Comparison of ENCODE assay signal across 19 cellular contexts in genomic region chr15:37425541-37425940, GRCh38.
DNase-seq lines count a peak whose midpoint lies in the region; ATAC-seq and TF ChIP-seq lines count a peak whose summit lies in the region.
"Had no signal": no experiment of that assay in that cellular context is flagged by ENCODE, and none has a peak within 500 bp of the region (broad histone marks: within the 10 kb centered on the region; RNA-seq: fewer than 3 reads in every experiment).

No MANE protein-coding gene starts in this region.

- H3K4me3 ChIP-seq in CD8-positive, alpha-beta T cell (ENCODE audit: low read depth, low read length), result no peak overlapping the region

- H3K36me3 ChIP-seq in CD8-positive, alpha-beta T cell (ENCODE audit: insufficient read depth, low read length), result no peaks in the 10 kb centered on the region

- no peak overlapping the region for H3K27ac ChIP-seq in foreskin keratinocyte
- H3K27ac ChIP-seq in CD8-positive, alpha-beta T cell (ENCODE audit: low read depth, low read length), result no peak overlapping the region

- ATAC-seq in SK-N-SH treated with all-trans-retinoic acid at 6 μM for 48 hours (peak; percentile 89), foreskin keratinocyte (peak; percentile 83), Right ventricle myocardium inferior (no peak)
- ATAC-seq in CD8-positive, alpha-beta T cell, result no peak

- no peak overlapping the region for H3K4me3 Mint-ChIP-seq in CD8-positive, alpha-beta T cell
- H3K4me3 Mint-ChIP-seq: CD4-positive, CD25-positive, alpha-beta regulatory T cell; IgD-negative memory B cell had no signal

- no peaks in the 10 kb centered on the region for H3K4me1 ChIP-seq in foreskin keratinocyte
- H3K4me1 ChIP-seq in CD8-positive, alpha-beta T cell (ENCODE audit: insufficient read depth, low read length), result no peaks in the 10 kb centered on the region

- H3K36me3 Mint-ChIP-seq in CD8-positive, alpha-beta T cell, result no peaks in the 10 kb centered on the region
- H3K36me3 Mint-ChIP-seq: CD4-positive, CD25-positive, alpha-beta regulatory T cell; IgD-negative memory B cell had no signal

- H3K9me3 Mint-ChIP-seq in CD8-positive, alpha-beta T cell, result no peaks in the 10 kb centered on the region

- H3K9me3 ChIP-seq in CD8-positive, alpha-beta T cell (ENCODE audit: low read length), result no peaks in the 10 kb centered on the region

- peak; percentile 50 for DNase-seq in EH (ENCODE audit: low read depth)
- peak; percentile 76 for DNase-seq in HS-5 (ENCODE audit: low read depth)
- DNase-seq in foreskin keratinocyte, result peak; percentile 19 to 65
- no peak for DNase-seq in cerebellar cortex (ENCODE audit: low spot score)
- DNase-seq in dermis blood vessel endothelial cell, result no peak
- no peak for DNase-seq in Right ventricle myocardium inferior (ENCODE audit: missing footprints)
- DNase-seq in CD8-positive, alpha-beta T cell, result no peak
- DNase-seq: Calu3; CD4-positive, CD25-positive, alpha-beta regulatory T cell; DMS79; GDM1; GOT3; Kasumi-1; NCI-H187; NCI-H446; NCI-H748 treated with DMSO at 0.1 percent for 48 hours; OCI-M1 had no signal

- no peaks in the 10 kb centered on the region for H3K27me3 Mint-ChIP-seq in CD8-positive, alpha-beta T cell (ENCODE audit: low read depth)
- H3K27me3 Mint-ChIP-seq: CD4-positive, CD25-positive, alpha-beta regulatory T cell; IgD-negative memory B cell had no signal

- POLR2A ChIA-PET in CD8-positive, alpha-beta T cell (lab: Charles Lee), result no interaction called here

- CTCF ChIA-PET in CD8-positive, alpha-beta T cell (lab: Charles Lee), result no interaction called here

- H3K27ac Mint-ChIP-seq in CD8-positive, alpha-beta T cell, result no peak overlapping the region
- H3K27ac Mint-ChIP-seq: CD4-positive, CD25-positive, alpha-beta regulatory T cell; IgD-negative memory B cell had no signal

- no peak for TF ChIP-seq CTCF in foreskin keratinocyte (conservative IDR thresholded peaks at IDR 0.05)
- TF ChIP-seq CTCF in CD8-positive, alpha-beta T cell (IDR thresholded peaks at IDR 0.05), result no peak

- H3K4me1 Mint-ChIP-seq in CD8-positive, alpha-beta T cell (ENCODE audit: low read depth), result no peaks in the 10 kb centered on the region
- H3K4me1 Mint-ChIP-seq: CD4-positive, CD25-positive, alpha-beta regulatory T cell; IgD-negative memory B cell had no signal

- intact Hi-C loops in Right ventricle myocardium inferior (cut with DNase I), result no loop called here
- intact Hi-C loops in CD8-positive, alpha-beta T cell (cut with DNase I, micrococcal nuclease), result no loop called here

- H3K27me3 ChIP-seq in foreskin keratinocyte, result no peaks in the 10 kb centered on the region
- no peaks in the 10 kb centered on the region for H3K27me3 ChIP-seq in CD8-positive, alpha-beta T cell (ENCODE audit: insufficient read depth, low read length)

TF ChIP-seq in SK-N-SH treated with all-trans-retinoic acid at 6 μM for 48 hours, 23 proteins besides CTCF, POLR2A, EP300 and RAD21:
- TF ChIP-seq CSDC2 (CRISPR knock-in tag; IDR thresholded peaks at IDR 0.05) (no peak), CSRNP3 (CRISPR knock-in tag; IDR thresholded peaks at IDR 0.05) (no peak), GLIS3 (CRISPR knock-in tag; IDR thresholded peaks at IDR 0.05) (no peak), TSHZ2 (CRISPR knock-in tag; IDR thresholded peaks at IDR 0.05) (no peak), ARNTL (CRISPR knock-in tag; IDR thresholded peaks at IDR 0.05; ENCODE audit: borderline replicate concordance, low read depth) (no peak), ZNF8 (CRISPR knock-in tag; IDR thresholded peaks at IDR 0.05) (no peak), BACH2 (CRISPR knock-in tag; IDR thresholded peaks at IDR 0.05; ENCODE audit: borderline replicate concordance) (no peak), ESRRG (CRISPR knock-in tag; IDR thresholded peaks at IDR 0.05) (no peak), CREB5 (CRISPR knock-in tag; IDR thresholded peaks at IDR 0.05; ENCODE audit: low read depth) (no peak), ZNF70 (CRISPR knock-in tag; IDR thresholded peaks at IDR 0.05) (no peak), ZC3H10 (CRISPR knock-in tag; IDR thresholded peaks at IDR 0.05) (no peak)

Comparison
In these comparisons a context has a peak if more than half of its experiments do, and no peak if none do; other contexts are left out.
1. DNase-seq: peak in EH (single experiment), HS-5 (single experiment) and foreskin keratinocyte (2 of 2); none in cerebellar cortex (single experiment), dermis blood vessel endothelial cell (single experiment), Right ventricle myocardium inferior (single experiment) and CD8-positive, alpha-beta T cell (0 of 7).
2. ATAC-seq: peak in SK-N-SH treated with all-trans-retinoic acid at 6 μM for 48 hours (single experiment) and foreskin keratinocyte (single experiment); none in Right ventricle myocardium inferior (single experiment) and CD8-positive, alpha-beta T cell (single experiment).